ENCODE assay signal across 11 cellular contexts in genomic region chr5:38455797-38456330, GRCh38.
DNase-seq lines count a peak whose midpoint lies in the region; ATAC-seq, FAIRE-seq and TF ChIP-seq lines count a peak whose summit lies in the region.
"Had no signal": no experiment of that assay in that cellular context is flagged by ENCODE, and none has a peak within 500 bp of the region (broad histone marks: within the 10 kb centered on the region; RNA-seq: fewer than 3 reads in every experiment).

No MANE protein-coding gene starts in this region.

- no peak for TF ChIP-seq POLR2A in GM12878 (IDR thresholded peaks at IDR 0.05; ENCODE audit: low read depth, low read length)

- H3K4me2 ChIP-seq in GM12878 (ENCODE audit: control insufficient read depth, insufficient read depth): no peak overlapping the region

- no peak for TF ChIP-seq EP300 in GM12878 (IDR thresholded peaks at IDR 0.05; ENCODE audit: borderline replicate concordance in 1 of 2, control insufficient read depth in 1 of 2, low read depth in 2 of 2, low read length in 2 of 2)

- peaks cover 16% of the 10 kb centered on the region for H3K4me1 ChIP-seq in GM12878 (ENCODE audit: control insufficient read depth, insufficient read depth, low read length)
- no peaks in the 10 kb centered on the region for H3K4me1 ChIP-seq in A673 (ENCODE audit: insufficient read depth, low read length, poor library complexity, severe bottlenecking)

- POLR2A ChIA-PET in GM12878 (lab: Charles Lee): interaction anchor here (0.7 kb wide), 1 partner anchor 84 kb away, joined by 3 read pairs; no protein-coding TSS in a partner anchor
- POLR2A ChIA-PET in A673 (lab: Charles Lee; ENCODE audit: low non-redundant PET): no interaction called here

- no peak for TF ChIP-seq RAD21 in GM12878 (IDR thresholded peaks at IDR 0.05; ENCODE audit: insufficient read depth, low read depth, low read length)

- RAD21 ChIA-PET in GM12878 (lab: Charles Lee; ENCODE audit: unreplicated experiment): no interaction called here

- H4K20me1 ChIP-seq in GM12878 (ENCODE audit: control insufficient read depth, insufficient read depth): no peaks in the 10 kb centered on the region

- ATAC-seq in GM18499 (IDR thresholded peaks at IDR 0.05; ENCODE audit: insufficient read depth, unreplicated experiment) (peak; percentile 33), GM19324 (IDR thresholded peaks at IDR 0.05; ENCODE audit: low FRiP score, unreplicated experiment) (peak; percentile 51), HG02943 (IDR thresholded peaks at IDR 0.05; ENCODE audit: low read depth, unreplicated experiment) (peak; percentile 56), GM12878 (peak; percentile 41), GM21786 (IDR thresholded peaks at IDR 0.05; ENCODE audit: unreplicated experiment) (no peak)

- H3K4me3 ChIP-seq in GM12878 (no peak overlapping the region), A673 (ENCODE audit: low read depth, low read length, poor library complexity, severe bottlenecking) (no peak overlapping the region)

- 38% methylated on average over 8 of the region's 8 CpGs for WGBS in GM12878 (ENCODE audit: insufficient coverage, insufficient replicate concordance, low lambda C conversion rate, missing lambda C conversion rate)

- in situ Hi-C loops in GM12878 (cut with MboI): no loop called here

- no peak for FAIRE-seq in GM12878 (lab: Jason Lieb, UNC)

- H3K9me3 ChIP-seq in GM12878 (replicated peaks; ENCODE audit: control insufficient read depth, insufficient read depth, low read length): peaks cover 4% of the 10 kb centered on the region; the same call in 2 of the 3 replicates
- H3K9me3 ChIP-seq in A673 (ENCODE audit: low read depth, low read length, poor library complexity, severe bottlenecking): no peaks in the 10 kb centered on the region

- H3K27me3 ChIP-seq in GM12878 (replicated peaks in 1 of 2; ENCODE audit: control insufficient read depth in 2 of 2, insufficient read depth in 2 of 2, low read length in 1 of 2): peaks cover 0 to 13% of the 10 kb centered on the region in 2 experiments; a peak in 3 of 4 replicates
- no peaks in the 10 kb centered on the region for H3K27me3 ChIP-seq in A673 (replicated peaks; ENCODE audit: insufficient read depth, low read depth, low read length, poor library complexity)

- SMC1A ChIA-PET in GM12878 (lab: Charles Lee; ENCODE audit: uncharacterized antibody, unreplicated experiment): interaction anchor here (4.7 kb wide), 1 partner anchor 14 kb away, joined by 19 read pairs; no protein-coding TSS in a partner anchor

- TF ChIP-seq CTCF in GM12878 (IDR thresholded peaks at IDR 0.05 in 2 of 3, conservative IDR thresholded peaks at IDR 0.05 in 1 of 3; ENCODE audit: control insufficient read depth in 2 of 3, extremely low read depth in 1 of 3, insufficient read depth in 1 of 3, low read depth in 3 of 3, low read length in 3 of 3) (no peak), A673 (conservative IDR thresholded peaks at IDR 0.05; ENCODE audit: low read depth, low read length) (no peak)

- no peak overlapping the region for H2AFZ ChIP-seq in GM12878 (ENCODE audit: control insufficient read depth, low read depth, low read length)

- H3K36me3 ChIP-seq in GM12878 (ENCODE audit: control insufficient read depth in 2 of 2, insufficient read depth in 2 of 2, low read length in 1 of 2): no peaks in the 10 kb centered on the region
- H3K36me3 ChIP-seq in A673 (ENCODE audit: insufficient read depth, low read length, poor library complexity, severe bottlenecking): peaks cover 44% of the 10 kb centered on the region

- H3K27ac ChIP-seq in GM12878 (ENCODE audit: control insufficient read depth, insufficient read depth) (no peak overlapping the region), A673 (ENCODE audit: low read depth, low read length, poor library complexity, severe bottlenecking) (no peak overlapping the region)

- CTCF ChIA-PET in GM12878 (lab: Yijun Ruan, JAX) (interaction anchor here (6.2 kb wide), 1 partner anchor 14 kb away, joined by 48 read pairs; no protein-coding TSS in a partner anchor), A673 (lab: Charles Lee) (no interaction called here)

- H3K9ac ChIP-seq in GM12878 (ENCODE audit: control insufficient read depth, insufficient read depth, low read length): no peak overlapping the region

- H3K79me2 ChIP-seq in GM12878 (ENCODE audit: control insufficient read depth, insufficient read depth, low read length): no peaks in the 10 kb centered on the region

- intact Hi-C loops in GM12878 (cut with micrococcal nuclease; ENCODE audit: unreplicated experiment) (loop anchor here (10.0 kb wide), 1 partner anchor 619 kb away; the partner anchor contains the start of gene RICTOR), A673 (cut with micrococcal nuclease; ENCODE audit: unreplicated experiment) (no loop called here)

- BruUV-seq in GM12878 (replicated peaks; lab: Mats Ljungman, UMichigan) (no TSS peak), A673 (replicated peaks; lab: Mats Ljungman, UMichigan) (no TSS peak)

- no peak for DNase-seq in GM12878 (ENCODE audit: low read depth, low spot score)
- no peak for DNase-seq in A673 (ENCODE audit: low spot score)
- DNase-seq in T-helper 9 cell: no peak
- DNase-seq in Ammon's horn (ENCODE audit: low spot score): no peak
- DNase-seq: activated B cell treated with CpG ODN at 0.5 μM for 24 hours, NCI-H1048, retina had no signal

TF ChIP-seq in GM12878, 131 proteins besides CTCF, POLR2A, EP300 and RAD21 (continues in another document):
- no peak for TF ChIP-seq TCF7 (IDR thresholded peaks at IDR 0.05; ENCODE audit: borderline replicate concordance)
- TF ChIP-seq NFYA (IDR thresholded peaks at IDR 0.05; ENCODE audit: borderline replicate concordance, low read depth, low read length): no peak
- TF ChIP-seq SMARCA5 (IDR thresholded peaks at IDR 0.05): no peak
- TF ChIP-seq SMC3 (IDR thresholded peaks at IDR 0.05; ENCODE audit: borderline replicate concordance, low read length): no peak
- TF ChIP-seq IRF5 (IDR thresholded peaks at IDR 0.05; ENCODE audit: borderline replicate concordance): no peak
- TF ChIP-seq HCFC1 (IDR thresholded peaks at IDR 0.05; ENCODE audit: low read length): no peak
- TF ChIP-seq SIN3A (IDR thresholded peaks at IDR 0.05; ENCODE audit: low read depth, low read length): no peak
- TF ChIP-seq KDM1A (IDR thresholded peaks at IDR 0.05; ENCODE audit: borderline replicate concordance): no peak
- TF ChIP-seq MLLT1 (IDR thresholded peaks at IDR 0.05): no peak
- no peak for TF ChIP-seq HSF1 (IDR thresholded peaks at IDR 0.05; ENCODE audit: low read depth, low read length)
- no peak for TF ChIP-seq DPF2 (IDR thresholded peaks at IDR 0.05)
- TF ChIP-seq CREB1 (IDR thresholded peaks at IDR 0.05; ENCODE audit: low read depth): no peak
- no peak for TF ChIP-seq HDAC2 (IDR thresholded peaks at IDR 0.05)
- no peak for TF ChIP-seq POLR2AphosphoS2 (IDR thresholded peaks at IDR 0.05; ENCODE audit: low read depth, low read length)
- TF ChIP-seq USF1 (IDR thresholded peaks at IDR 0.05; ENCODE audit: borderline replicate concordance, extremely low read length, insufficient read depth, low read depth, low read length): no peak
- TF ChIP-seq STAT3 (IDR thresholded peaks at IDR 0.05; ENCODE audit: low read depth, low read length): no peak
- no peak for TF ChIP-seq RELA (IDR thresholded peaks at IDR 0.05; ENCODE audit: borderline replicate concordance, partially characterized antibody)
